ENCODE assay signal across 28 cellular contexts in the genomic region with DNA sequence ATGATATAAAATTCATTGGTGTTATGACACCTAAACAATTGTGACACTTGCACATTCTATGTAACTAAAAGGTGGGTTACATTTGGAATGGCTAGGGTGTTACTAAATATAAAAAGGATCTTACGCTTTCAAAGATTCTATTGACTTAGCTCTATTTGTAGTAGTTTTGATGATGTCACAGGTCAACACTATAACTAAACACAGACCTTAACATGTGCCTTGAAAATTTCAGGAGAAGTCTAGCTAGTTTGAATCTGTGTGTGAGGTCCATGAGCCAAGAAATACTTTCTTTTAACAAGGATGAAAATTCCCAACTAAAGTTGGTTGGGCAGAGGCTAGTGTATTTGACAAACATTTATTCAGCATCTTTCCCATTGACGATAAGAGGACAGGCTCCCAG.
"Had no signal": no experiment of that assay in that cellular context is flagged by ENCODE, and none has a peak within 500 bp of the region (broad histone marks: within the 10 kb centered on the region; RNA-seq: fewer than 3 reads in every experiment).

No MANE protein-coding gene starts in this region.

- DNase-seq: naive thymus-derived CD4-positive, alpha-beta T cell; natural killer cell; nephron progenitor cell; nucleus accumbens; pancreas; psoas muscle; right cardiac atrium; spleen; stimulated activated CD4-positive, alpha-beta T cell treated with anti-CD3 and anti-CD28 coated beads, Interleukin-12 subunit alpha, Interleukin-12 subunit beta, amount 100 ng/mL, for 4 hours; stimulated activated CD4-positive, alpha-beta T cell treated with anti-CD3 and anti-CD28 coated beads, Interleukin-1b, Interleukin-23, amount 100 ng/mL, for 48 hours; stimulated activated CD4-positive, alpha-beta T cell treated with anti-CD3 and anti-CD28 coated beads, Interleukin-4, amount 100 ng/mL, for 1 hour; stimulated activated CD4-positive, alpha-beta T cell treated with anti-CD3 and anti-CD28 coated beads, Interleukin-4, amount 100 ng/mL, for 4 hours; stimulated activated CD8-positive, alpha-beta memory T cell treated with anti-CD3 and anti-CD28 coated beads, Interleukin-4, amount 100 ng/mL, for 48 hours; stimulated activated naive CD4-positive, alpha-beta T cell; stimulated activated naive CD8-positive, alpha-beta T cell treated with anti-CD3 and anti-CD28 coated beads, Interleukin-15, amount 100 ng/mL, for 72 hours; stimulated activated naive CD8-positive, alpha-beta T cell treated with anti-CD3 and anti-CD28 coated beads, Interleukin-15, Interleukin-2, amounts not matched to agents 100 U/mL and 50 U/mL, for 24 hours; substantia nigra; testis; tibial artery; transverse colon; upper lobe of right lung; uterus had no signal

- H3K9me3 ChIP-seq: neutrophil, pancreas, psoas muscle, spleen, suprapubic skin, testis, tibial artery, transverse colon, upper lobe of right lung, uterus had no signal

- H3K4me3 ChIP-seq: pancreas, psoas muscle, skin epidermis, smooth muscle cell, spleen, suprapubic skin, testis, tibial artery, transverse colon, upper lobe of right lung, uterus had no signal

- H3K4me1 ChIP-seq: pancreas, psoas muscle, spleen, suprapubic skin, testis, tibial artery, transverse colon, upper lobe of right lung, uterus had no signal

- H3K36me3 ChIP-seq: neutrophil, pancreas, spleen, suprapubic skin, tibial artery, transverse colon, upper lobe of right lung, uterus had no signal

- ATAC-seq: naive thymus-derived CD4-positive, alpha-beta T cell; natural killer cell; pancreas; psoas muscle; right cardiac atrium; sciatic nerve; stimulated activated memory B cell treated with anti-CD40 and anti-IgM and Interleukin-4, amounts not matched to agents 10 μg/mL and 1 μg/mL and 100 μg/mL, for 72 hours; stimulated activated naive CD8-positive, alpha-beta T cell treated with anti-CD3 and anti-CD28 coated beads, Interleukin-15, amount 100 ng/mL, for 72 hours; stimulated activated naive CD8-positive, alpha-beta T cell treated with anti-CD3 and anti-CD28 coated beads, Interleukin-15, Interleukin-2, amounts not matched to agents 100 U/mL and 50 U/mL, for 24 hours; upper lobe of right lung had no signal

- H3K27ac ChIP-seq: neutrophil, pancreas, psoas muscle, skin epidermis, spleen, suprapubic skin, testis, tibial artery, transverse colon, upper lobe of right lung, uterus had no signal

- H3K4me2 ChIP-seq: smooth muscle cell had no signal

- FAIRE-seq: pancreas had no signal

- H3K27me3 ChIP-seq: neutrophil, pancreas, spleen, suprapubic skin, testis, tibial artery, transverse colon, upper lobe of right lung, uterus had no signal
